8 cellular contexts compared by ENCODE assay signal in the genomic region with DNA sequence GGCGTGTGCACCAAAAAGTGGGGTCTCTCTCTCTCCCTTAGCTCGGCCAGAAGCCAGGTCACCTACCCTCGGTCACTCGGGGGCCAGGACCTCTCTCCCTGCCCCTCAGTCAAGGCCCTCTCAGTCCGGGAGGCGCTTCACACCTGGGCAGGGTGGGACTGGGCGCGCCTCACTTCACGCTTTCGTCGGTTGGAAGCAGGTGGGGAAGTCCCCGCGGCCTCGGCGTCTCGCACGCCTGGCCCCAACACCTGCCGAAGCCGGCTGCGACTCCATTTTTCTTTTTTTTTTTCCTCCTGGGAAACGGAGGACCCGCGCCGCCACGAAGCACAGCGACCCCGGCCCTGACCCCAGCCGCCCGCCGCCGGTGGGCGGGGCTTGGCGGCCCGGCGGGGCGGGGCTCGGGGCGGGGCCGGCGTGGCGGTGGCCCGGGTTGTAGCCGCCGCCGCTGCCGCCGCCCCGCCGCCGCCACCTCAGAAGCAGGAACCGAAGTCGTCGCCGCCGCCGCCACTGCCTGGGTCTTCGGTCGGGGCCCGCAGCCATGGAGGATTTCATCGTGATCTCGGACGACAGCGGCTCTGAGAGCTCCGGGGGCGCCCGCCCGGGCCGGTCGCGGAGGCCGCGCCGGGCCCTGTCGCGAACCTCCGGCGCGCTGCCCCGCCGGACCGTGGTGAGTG. TPM values are rescaled to one million over a fixed set of nuclear protein-coding genes. Genes with fewer than 3 reads are reported as not detected.
A peak's percentile ranks its signal among the peaks of the same experiment; 100 is the strongest.
DNase-seq lines count a peak whose midpoint lies in the region; ATAC-seq and TF ChIP-seq lines count a peak whose summit lies in the region.
"Not testable (repeated sequence)": the region's sequence is repeated elsewhere in the genome, so short reads cannot be mapped to it uniquely, and the experiment has no call there.

A gene (plus strand): TSS at position 454 of the 674 bp plus-strand sequence. CDS start 85 bp downstream, at position 539.

- intact Hi-C loops in Caco-2 (cut with micrococcal nuclease; ENCODE audit: unreplicated experiment): not testable (repeated sequence)

- H3K27me3 ChIP-seq in Caco-2 (replicated peaks; ENCODE audit: control insufficient read depth, insufficient read depth, low read length); esophagus (ENCODE audit: control insufficient read depth in 1 of 2, insufficient read depth in 2 of 2, low read length in 2 of 2); mucosa of rectum (ENCODE audit: control insufficient read depth in 2 of 2, insufficient read depth in 2 of 2, low read length in 2 of 2): not testable (repeated sequence)

- not testable (repeated sequence) for H3K9ac ChIP-seq in mucosa of rectum (ENCODE audit: low read depth in 1 of 2, low read length in 2 of 2)

- H3K4me1 ChIP-seq in Caco-2; esophagus (ENCODE audit: control insufficient read depth in 2 of 2, insufficient read depth in 2 of 2, low read length in 1 of 2); mucosa of rectum (ENCODE audit: control insufficient read depth in 2 of 2, insufficient read depth in 2 of 2, low read length in 2 of 2): not testable (repeated sequence)

- H3K9me3 ChIP-seq in Caco-2; esophagus (ENCODE audit: control insufficient read depth in 2 of 2, insufficient read depth in 1 of 2, low read depth in 1 of 2, low read length in 1 of 2); mucosa of rectum (ENCODE audit: control insufficient read depth in 2 of 2, low read length in 2 of 2): not testable (repeated sequence)

- peak; percentile 64 for ATAC-seq in GM19468 (IDR thresholded peaks at IDR 0.05; ENCODE audit: extremely low read depth, unreplicated experiment)
- peak; percentile 60 for ATAC-seq in HG03280 (IDR thresholded peaks at IDR 0.05; ENCODE audit: unreplicated experiment)
- ATAC-seq in activated T-cell treated with anti-CD3 and anti-CD28 coated beads, Interleukin-2, amount 50 U/mL, for 72 hours (replicated peaks in 1 of 2): peak; percentile 77 to 82

- DNase-seq in Caco-2 (peak in 1 of 2 experiments; percentile 77), RPMI7951 (ENCODE audit: low read depth) (peak; percentile 4)
- DNase-seq in activated T-cell treated with anti-CD3 and anti-CD28 coated beads, Interleukin-2, amount 50 U/mL, for 72 hours: peak; percentile 55 to 75
- peak; percentile 33 for DNase-seq in stimulated activated CD8-positive, alpha-beta memory T cell treated with anti-CD3 and anti-CD28 coated beads, Interleukin-15, amount 100 ng/mL, for 24 hours (ENCODE audit: low read depth)

- H3K4me1 Mint-ChIP-seq in Caco-2 (ENCODE audit: low read depth, unreplicated experiment); activated T-cell treated with anti-CD3 and anti-CD28 coated beads, Interleukin-2, amount 50 U/mL, for 72 hours (ENCODE audit: low read depth): not testable (repeated sequence)

- peak within 1 kb of the TSS; percentile 70 for H3K4me3 Mint-ChIP-seq in Caco-2 (ENCODE audit: unreplicated experiment)
- H3K4me3 Mint-ChIP-seq in activated T-cell treated with anti-CD3 and anti-CD28 coated beads, Interleukin-2, amount 50 U/mL, for 72 hours: peak within 1 kb of the TSS; percentile 74 to 80

- peak within 1 kb of the TSS; percentile 76 for H3K27ac Mint-ChIP-seq in Caco-2 (ENCODE audit: unreplicated experiment)
- H3K27ac Mint-ChIP-seq in activated T-cell treated with anti-CD3 and anti-CD28 coated beads, Interleukin-2, amount 50 U/mL, for 72 hours: not testable (repeated sequence)

- TF ChIP-seq CTCF in Caco-2 (IDR thresholded peaks at IDR 0.05; ENCODE audit: insufficient read depth in 1 of 2, low read depth in 1 of 2, low read length in 1 of 2, severe bottlenecking in 1 of 2, unreplicated experiment in 1 of 2): not testable (repeated sequence)

- H3K27me3 Mint-ChIP-seq in Caco-2 (ENCODE audit: insufficient read depth, unreplicated experiment); activated T-cell treated with anti-CD3 and anti-CD28 coated beads, Interleukin-2, amount 50 U/mL, for 72 hours (ENCODE audit: low read depth): not testable (repeated sequence)

- not testable (repeated sequence) for H3K27ac ChIP-seq in esophagus (ENCODE audit: low read depth in 2 of 2, low read length in 1 of 2); mucosa of rectum (ENCODE audit: low read depth in 2 of 2, low read length in 2 of 2)

- POLR2A ChIA-PET in Caco-2 (lab: Charles Lee): not testable (repeated sequence)

- peak within 1 kb of the TSS; percentile 36 for H3K4me3 ChIP-seq in Caco-2 (ENCODE audit: low read depth, low read length)
- peak within 1 kb of the TSS; percentile 55 to 56 for H3K4me3 ChIP-seq in esophagus (ENCODE audit: low read depth in 1 of 2, low read length in 2 of 2)
- peak within 1 kb of the TSS; percentile 20 to 35 for H3K4me3 ChIP-seq in mucosa of rectum (ENCODE audit: low read length in 2 of 2)

- BruUV-seq in Caco-2 (replicated peaks; lab: Mats Ljungman, UMichigan): not testable (repeated sequence)

- not testable (repeated sequence) for H3K36me3 Mint-ChIP-seq in Caco-2 (ENCODE audit: insufficient read depth, unreplicated experiment); activated T-cell treated with anti-CD3 and anti-CD28 coated beads, Interleukin-2, amount 50 U/mL, for 72 hours (ENCODE audit: insufficient read depth in 2 of 2)

- CTCF ChIA-PET in Caco-2 (lab: Charles Lee): not testable (repeated sequence)

- not testable (repeated sequence) for H3K36me3 ChIP-seq in Caco-2 (ENCODE audit: control insufficient read depth, insufficient read depth, low read length); esophagus (ENCODE audit: control insufficient read depth in 2 of 2, insufficient read depth in 2 of 2, low read length in 1 of 2); mucosa of rectum (ENCODE audit: control insufficient read depth in 2 of 2, insufficient read depth in 2 of 2, low read length in 2 of 2)

- H3K9me3 Mint-ChIP-seq in Caco-2 (ENCODE audit: unreplicated experiment); activated T-cell treated with anti-CD3 and anti-CD28 coated beads, Interleukin-2, amount 50 U/mL, for 72 hours: not testable (repeated sequence)

- WGBS in esophagus, 2 donors: 4 to 7% methylated on average over 26 to 72 of the region's 81 CpGs

RNA-seq across cellular contexts. Expression of the gene that starts here (rescaled TPM):
- 40.2 and 42.3 TPM in 2 replicates for total RNA-seq in Caco-2 (2022)
- 5.2 and 6.4 TPM in 2 replicates for total RNA-seq in RPMI7951 (2014; rRNA removed; shearing (Covaris generic))
- 10 to 100 TPM; 23.2 to 25.5 TPM for total RNA-seq in activated T-cell treated with anti-CD3 and anti-CD28 coated beads, Interleukin-2, amount 50 U/mL, for 72 hours
- polyA plus RNA-seq in esophagus: 1 to 10 TPM; 2.9 to 3.3 TPM
